ENCODE assay signal across 8 cellular contexts in the genomic region with DNA sequence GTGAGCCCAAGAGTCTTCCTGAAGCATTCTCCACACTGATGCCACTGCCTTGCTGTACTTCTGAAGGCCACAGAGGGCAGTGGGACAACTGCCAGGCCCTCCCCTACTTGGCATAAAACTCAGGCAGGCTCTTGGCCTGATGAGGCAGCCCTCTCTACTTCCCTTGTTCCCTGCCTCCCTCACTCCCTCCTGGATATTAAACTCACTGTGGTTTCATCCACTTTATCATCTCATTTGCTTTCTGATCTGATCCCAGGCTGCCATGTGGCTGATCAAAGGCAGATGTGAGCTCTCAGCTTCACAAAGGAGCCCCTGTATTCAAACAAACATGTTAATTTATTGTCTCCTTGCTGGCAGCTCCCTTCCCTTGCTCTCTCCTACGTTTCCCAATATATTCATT.
A peak's percentile ranks its signal among the peaks of the same experiment; 100 is the strongest.
DNase-seq lines count a peak whose midpoint lies in the region; ATAC-seq, FAIRE-seq and TF ChIP-seq lines count a peak whose summit lies in the region.

No MANE protein-coding gene starts in this region.

- DNase-seq in NCI-H446 (lab: John Stamatoyannopoulos, UW) (peak; percentile 34 to 47), NCI-H446 treated with DMSO at 0.1 percent for 48 hours (lab: John Stamatoyannopoulos, UW) (no peak), iPS-NIHi7 (ENCODE audit: extremely low spot score) (peak; percentile 69), urothelium cell line (ENCODE audit: low spot score) (peak; percentile 59), natural killer cell (no peak), GM13976 (ENCODE audit: low spot score) (no peak)
- no peak for DNase-seq in stimulated activated CD4-positive, alpha-beta T cell treated with anti-CD3 and anti-CD28 coated beads, Interleukin-15, amount 100 ng/mL, for 24 hours

- no peak overlapping the region for H3K27ac Mint-ChIP-seq in natural killer cell

- TF ChIP-seq CTCF in natural killer cell (IDR thresholded peaks at IDR 0.05) (no peak), GM13976 (IDR thresholded peaks at IDR 0.05; ENCODE audit: borderline replicate concordance, control extremely low read depth, extremely low read depth, insufficient read depth, missing control alignments) (no peak)

- H3K9me3 Mint-ChIP-seq in natural killer cell = peaks cover 6 to 7% of the 10 kb centered on the region in 2 donors

- no peak for FAIRE-seq in urothelium cell line (lab: Jason Lieb, UNC)

- intact Hi-C loops in natural killer cell (cut with micrococcal nuclease) = no loop called here

- H3K4me1 Mint-ChIP-seq in natural killer cell = no peaks in the 10 kb centered on the region

- H3K4me3 Mint-ChIP-seq in natural killer cell = no peak overlapping the region

- ATAC-seq in SK-N-SH treated with all-trans-retinoic acid at 6 μM for 48 hours (peak; percentile 99), natural killer cell (no peak)

- in situ Hi-C loops in GM13976 (cut with MboI; ENCODE audit: low sequenced_read_pairs, unreplicated experiment) = no loop called here

- H3K36me3 Mint-ChIP-seq in natural killer cell = no peaks in the 10 kb centered on the region

- no peaks in the 10 kb centered on the region for H3K27me3 Mint-ChIP-seq in natural killer cell (ENCODE audit: low read depth in 2 of 2)

TF ChIP-seq in SK-N-SH treated with all-trans-retinoic acid at 6 μM for 48 hours, 23 proteins besides CTCF, POLR2A, EP300 and RAD21:
- TF ChIP-seq ZNF8 (CRISPR knock-in tag; IDR thresholded peaks at IDR 0.05) (no peak), ZNF70 (CRISPR knock-in tag; IDR thresholded peaks at IDR 0.05) (0 out of 2 replicates have a peak, but pooled peaks have one; percentile 32), ZFP3 (CRISPR knock-in tag; IDR thresholded peaks at IDR 0.05) (peak; percentile 82), ARNTL (CRISPR knock-in tag; IDR thresholded peaks at IDR 0.05; ENCODE audit: borderline replicate concordance, low read depth) (no peak), PPARA (CRISPR knock-in tag; IDR thresholded peaks at IDR 0.05; ENCODE audit: borderline replicate concordance) (no peak), BACH2 (CRISPR knock-in tag; IDR thresholded peaks at IDR 0.05; ENCODE audit: borderline replicate concordance) (no peak), TCF4 (CRISPR knock-in tag; IDR thresholded peaks at IDR 0.05; ENCODE audit: borderline replicate concordance) (peak; percentile 88), ISL1 (CRISPR knock-in tag; IDR thresholded peaks at IDR 0.05) (peak; percentile 64), CSDC2 (CRISPR knock-in tag; IDR thresholded peaks at IDR 0.05) (peak; percentile 74; the same call in 1 of the 2 replicates), OSR1 (CRISPR knock-in tag; IDR thresholded peaks at IDR 0.05) (no peak), SNAI2 (CRISPR knock-in tag; IDR thresholded peaks at IDR 0.05) (no peak)
- TF ChIP-seq, protein P1, sequence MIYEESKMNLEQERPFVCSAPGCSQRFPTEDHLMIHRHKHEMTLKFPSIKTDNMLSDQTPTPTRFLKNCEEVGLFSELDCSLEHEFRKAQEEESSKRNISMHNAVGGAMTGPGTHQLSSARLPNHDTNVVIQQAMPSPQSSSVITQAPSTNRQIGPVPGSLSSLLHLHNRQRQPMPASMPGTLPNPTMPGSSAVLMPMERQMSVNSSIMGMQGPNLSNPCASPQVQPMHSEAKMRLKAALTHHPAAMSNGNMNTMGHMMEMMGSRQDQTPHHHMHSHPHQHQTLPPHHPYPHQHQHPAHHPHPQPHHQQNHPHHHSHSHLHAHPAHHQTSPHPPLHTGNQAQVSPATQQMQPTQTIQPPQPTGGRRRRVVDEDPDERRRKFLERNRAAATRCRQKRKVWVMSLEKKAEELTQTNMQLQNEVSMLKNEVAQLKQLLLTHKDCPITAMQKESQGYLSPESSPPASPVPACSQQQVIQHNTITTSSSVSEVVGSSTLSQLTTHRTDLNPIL (CRISPR knock-in tag; IDR thresholded peaks at IDR 0.05; ENCODE audit: low read depth) = no peak
- TF ChIP-seq, protein P2, sequence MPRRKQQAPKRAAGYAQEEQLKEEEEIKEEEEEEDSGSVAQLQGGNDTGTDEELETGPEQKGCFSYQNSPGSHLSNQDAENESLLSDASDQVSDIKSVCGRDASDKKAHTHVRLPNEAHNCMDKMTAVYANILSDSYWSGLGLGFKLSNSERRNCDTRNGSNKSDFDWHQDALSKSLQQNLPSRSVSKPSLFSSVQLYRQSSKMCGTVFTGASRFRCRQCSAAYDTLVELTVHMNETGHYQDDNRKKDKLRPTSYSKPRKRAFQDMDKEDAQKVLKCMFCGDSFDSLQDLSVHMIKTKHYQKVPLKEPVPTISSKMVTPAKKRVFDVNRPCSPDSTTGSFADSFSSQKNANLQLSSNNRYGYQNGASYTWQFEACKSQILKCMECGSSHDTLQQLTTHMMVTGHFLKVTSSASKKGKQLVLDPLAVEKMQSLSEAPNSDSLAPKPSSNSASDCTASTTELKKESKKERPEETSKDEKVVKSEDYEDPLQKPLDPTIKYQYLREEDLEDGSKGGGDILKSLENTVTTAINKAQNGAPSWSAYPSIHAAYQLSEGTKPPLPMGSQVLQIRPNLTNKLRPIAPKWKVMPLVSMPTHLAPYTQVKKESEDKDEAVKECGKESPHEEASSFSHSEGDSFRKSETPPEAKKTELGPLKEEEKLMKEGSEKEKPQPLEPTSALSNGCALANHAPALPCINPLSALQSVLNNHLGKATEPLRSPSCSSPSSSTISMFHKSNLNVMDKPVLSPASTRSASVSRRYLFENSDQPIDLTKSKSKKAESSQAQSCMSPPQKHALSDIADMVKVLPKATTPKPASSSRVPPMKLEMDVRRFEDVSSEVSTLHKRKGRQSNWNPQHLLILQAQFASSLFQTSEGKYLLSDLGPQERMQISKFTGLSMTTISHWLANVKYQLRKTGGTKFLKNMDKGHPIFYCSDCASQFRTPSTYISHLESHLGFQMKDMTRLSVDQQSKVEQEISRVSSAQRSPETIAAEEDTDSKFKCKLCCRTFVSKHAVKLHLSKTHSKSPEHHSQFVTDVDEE (CRISPR knock-in tag; IDR thresholded peaks at IDR 0.05) = peak; percentile 71
- TF ChIP-seq, protein P3, sequence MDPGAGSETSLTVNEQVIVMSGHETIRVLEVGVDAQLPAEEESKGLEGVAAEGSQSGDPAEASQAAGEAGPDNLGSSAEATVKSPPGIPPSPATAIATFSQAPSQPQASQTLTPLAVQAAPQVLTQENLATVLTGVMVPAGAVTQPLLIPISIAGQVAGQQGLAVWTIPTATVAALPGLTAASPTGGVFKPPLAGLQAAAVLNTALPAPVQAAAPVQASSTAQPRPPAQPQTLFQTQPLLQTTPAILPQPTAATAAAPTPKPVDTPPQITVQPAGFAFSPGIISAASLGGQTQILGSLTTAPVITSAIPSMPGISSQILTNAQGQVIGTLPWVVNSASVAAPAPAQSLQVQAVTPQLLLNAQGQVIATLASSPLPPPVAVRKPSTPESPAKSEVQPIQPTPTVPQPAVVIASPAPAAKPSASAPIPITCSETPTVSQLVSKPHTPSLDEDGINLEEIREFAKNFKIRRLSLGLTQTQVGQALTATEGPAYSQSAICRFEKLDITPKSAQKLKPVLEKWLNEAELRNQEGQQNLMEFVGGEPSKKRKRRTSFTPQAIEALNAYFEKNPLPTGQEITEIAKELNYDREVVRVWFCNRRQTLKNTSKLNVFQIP (CRISPR knock-in tag; IDR thresholded peaks at IDR 0.05; ENCODE audit: borderline replicate concordance, low read depth) = no peak
- TF ChIP-seq, protein P4, sequence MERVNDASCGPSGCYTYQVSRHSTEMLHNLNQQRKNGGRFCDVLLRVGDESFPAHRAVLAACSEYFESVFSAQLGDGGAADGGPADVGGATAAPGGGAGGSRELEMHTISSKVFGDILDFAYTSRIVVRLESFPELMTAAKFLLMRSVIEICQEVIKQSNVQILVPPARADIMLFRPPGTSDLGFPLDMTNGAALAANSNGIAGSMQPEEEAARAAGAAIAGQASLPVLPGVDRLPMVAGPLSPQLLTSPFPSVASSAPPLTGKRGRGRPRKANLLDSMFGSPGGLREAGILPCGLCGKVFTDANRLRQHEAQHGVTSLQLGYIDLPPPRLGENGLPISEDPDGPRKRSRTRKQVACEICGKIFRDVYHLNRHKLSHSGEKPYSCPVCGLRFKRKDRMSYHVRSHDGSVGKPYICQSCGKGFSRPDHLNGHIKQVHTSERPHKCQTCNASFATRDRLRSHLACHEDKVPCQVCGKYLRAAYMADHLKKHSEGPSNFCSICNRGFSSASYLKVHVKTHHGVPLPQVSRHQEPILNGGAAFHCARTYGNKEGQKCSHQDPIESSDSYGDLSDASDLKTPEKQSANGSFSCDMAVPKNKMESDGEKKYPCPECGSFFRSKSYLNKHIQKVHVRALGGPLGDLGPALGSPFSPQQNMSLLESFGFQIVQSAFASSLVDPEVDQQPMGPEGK (CRISPR knock-in tag; IDR thresholded peaks at IDR 0.05; ENCODE audit: borderline replicate concordance) = peak; percentile 72; the same call in 1 of the 2 replicates

Comparison
In these comparisons a context has a peak if more than half of its experiments do, and no peak if none do; other contexts are left out.
1. DNase-seq: peak in NCI-H446 (2 of 2), iPS-NIHi7 (single experiment) and urothelium cell line (single experiment); none in NCI-H446 treated with DMSO at 0.1 percent for 48 hours (single experiment), natural killer cell (single experiment), GM13976 (single experiment) and stimulated activated CD4-positive, alpha-beta T cell treated with anti-CD3 and anti-CD28 coated beads, Interleukin-15, amount 100 ng/mL, for 24 hours (single experiment).